In genomic region chr16:16073884-16074781, GRCh38 we compare ENCODE assay signal across 8 cellular contexts.
DNase-seq lines count a peak whose midpoint lies in the region; ATAC-seq and TF ChIP-seq lines count a peak whose summit lies in the region.

No MANE protein-coding gene starts in this region.

- H3K4me3 ChIP-seq in kidney epithelial cell (ENCODE audit: low read depth, low read length): no peak overlapping the region
- no peak overlapping the region for H3K4me3 ChIP-seq in transverse colon

- TF ChIP-seq EP300 in transverse colon (IDR thresholded peaks at IDR 0.05; ENCODE audit: low read depth): no peak

- H3K27me3 ChIP-seq in kidney epithelial cell (ENCODE audit: control insufficient read depth, insufficient read depth, low read length): no peaks in the 10 kb centered on the region
- no peaks in the 10 kb centered on the region for H3K27me3 ChIP-seq in transverse colon

- H3K9me3 ChIP-seq in transverse colon: no peaks in the 10 kb centered on the region

- H3K36me3 ChIP-seq in kidney epithelial cell (ENCODE audit: control insufficient read depth, insufficient read depth, low read length) (peaks cover 2% of the 10 kb centered on the region), transverse colon (peaks cover 0 to under 1% (median 0%) of the 10 kb centered on the region in 4 donors)

- in situ Hi-C loops in transverse colon (cut with MboI; ENCODE audit: low pct_ligation_motif_present in 1 of 4, low pct_unique_long_range_greater_than_20kb in 1 of 4, low sequenced_read_pairs in 3 of 4): no loop called here

- H3K36me3 Mint-ChIP-seq in activated naive CD8-positive, alpha-beta T cell: peaks cover 4% of the 10 kb centered on the region
- peaks cover 24% of the 10 kb centered on the region for H3K36me3 Mint-ChIP-seq in activated naive CD8-positive, alpha-beta T cell treated with anti-CD3 and anti-CD28 coated beads for 36 hours
- H3K36me3 Mint-ChIP-seq in activated B cell treated with CpG ODN at 0.5 μM for 24 hours (ENCODE audit: low read depth): peaks cover 70% of the 10 kb centered on the region

- no peaks in the 10 kb centered on the region for H3K27me3 Mint-ChIP-seq in activated naive CD8-positive, alpha-beta T cell
- H3K27me3 Mint-ChIP-seq in activated naive CD8-positive, alpha-beta T cell treated with anti-CD3 and anti-CD28 coated beads for 36 hours: no peaks in the 10 kb centered on the region
- no peaks in the 10 kb centered on the region for H3K27me3 Mint-ChIP-seq in activated B cell treated with CpG ODN at 0.5 μM for 24 hours

- H3K27ac Mint-ChIP-seq in activated naive CD8-positive, alpha-beta T cell: peak overlapping the region; percentile 66
- no peak overlapping the region for H3K27ac Mint-ChIP-seq in activated naive CD8-positive, alpha-beta T cell treated with anti-CD3 and anti-CD28 coated beads for 36 hours
- peak overlapping the region; percentile 38 for H3K27ac Mint-ChIP-seq in activated B cell treated with CpG ODN at 0.5 μM for 24 hours

- WGBS in transverse colon (ENCODE audit: low coverage in 1 of 2), 2 donors: 42 to 65% methylated on average over 4 to 19 of the region's 19 CpGs

- H3K27ac ChIP-seq in transverse colon: peak overlapping the region; percentile 33 to 79 (median 66)

- ATAC-seq in activated B cell treated with CpG ODN at 0.5 μM for 24 hours (ENCODE audit: low read depth) (no peak), HG03469 (IDR thresholded peaks at IDR 0.05; ENCODE audit: unreplicated experiment) (no peak), GM18520 (IDR thresholded peaks at IDR 0.05; ENCODE audit: unreplicated experiment) (no peak), GM21360 (IDR thresholded peaks at IDR 0.05; ENCODE audit: unreplicated experiment) (no peak)

- TF ChIP-seq CTCF in activated B cell treated with CpG ODN at 0.5 μM for 24 hours (IDR thresholded peaks at IDR 0.05): no peak
- no peak for TF ChIP-seq CTCF in kidney epithelial cell (IDR thresholded peaks at IDR 0.05; ENCODE audit: insufficient read depth, low read length, poor library complexity, severe bottlenecking)
- TF ChIP-seq CTCF in transverse colon (IDR thresholded peaks at IDR 0.05): no peak

- CTCF ChIA-PET in activated B cell treated with CpG ODN at 0.5 μM for 24 hours (lab: Charles Lee): no interaction called here

- intact Hi-C loops in activated B cell treated with CpG ODN at 0.5 μM for 24 hours (cut with micrococcal nuclease): no loop called here
- intact Hi-C loops in transverse colon (cut with DNase I; ENCODE audit: low total_unique reads): no loop called here

- H3K4me1 ChIP-seq in transverse colon: peaks cover 3 to 22% (median 14%) of the 10 kb centered on the region in 4 donors

- no peak for DNase-seq in activated naive CD8-positive, alpha-beta T cell treated with anti-CD3 and anti-CD28 coated beads for 36 hours
- DNase-seq in activated B cell treated with CpG ODN at 0.5 μM for 24 hours (no peak), kidney epithelial cell (ENCODE audit: low read depth) (peak; percentile 77), transverse colon (peak; percentile 11)

- H3K9me3 Mint-ChIP-seq in activated naive CD8-positive, alpha-beta T cell (ENCODE audit: low read depth): no peaks in the 10 kb centered on the region
- H3K9me3 Mint-ChIP-seq in activated naive CD8-positive, alpha-beta T cell treated with anti-CD3 and anti-CD28 coated beads for 36 hours: no peaks in the 10 kb centered on the region
- no peaks in the 10 kb centered on the region for H3K9me3 Mint-ChIP-seq in activated B cell treated with CpG ODN at 0.5 μM for 24 hours

- peaks cover 7% of the 10 kb centered on the region for H3K4me1 Mint-ChIP-seq in activated naive CD8-positive, alpha-beta T cell (ENCODE audit: low read depth)
- peaks cover 10% of the 10 kb centered on the region for H3K4me1 Mint-ChIP-seq in activated naive CD8-positive, alpha-beta T cell treated with anti-CD3 and anti-CD28 coated beads for 36 hours
- H3K4me1 Mint-ChIP-seq in activated B cell treated with CpG ODN at 0.5 μM for 24 hours: peaks cover 34% of the 10 kb centered on the region

- no peak overlapping the region for H3K4me3 Mint-ChIP-seq in activated naive CD8-positive, alpha-beta T cell
- no peak overlapping the region for H3K4me3 Mint-ChIP-seq in activated naive CD8-positive, alpha-beta T cell treated with anti-CD3 and anti-CD28 coated beads for 36 hours
- no peak overlapping the region for H3K4me3 Mint-ChIP-seq in activated B cell treated with CpG ODN at 0.5 μM for 24 hours

- TF ChIP-seq POLR2A in transverse colon (IDR thresholded peaks at IDR 0.05): no peak

- POLR2A ChIA-PET in activated B cell treated with CpG ODN at 0.5 μM for 24 hours (lab: Charles Lee): interaction anchor here (0.6 to 0.7 kb wide), 3 partner anchors 186 to 1773 kb away, joined by 3 to 13 read pairs (median 4); no protein-coding TSS in a partner anchor

Comparison
In these comparisons a context has a peak if more than half of its experiments do, and no peak if none do; other contexts are left out.
1. DNase-seq: peak in kidney epithelial cell (single experiment) and transverse colon (single experiment); none in activated naive CD8-positive, alpha-beta T cell treated with anti-CD3 and anti-CD28 coated beads for 36 hours (single experiment) and activated B cell treated with CpG ODN at 0.5 μM for 24 hours (single experiment).